Comparison of ENCODE assay signal across 8 cellular contexts in genomic region chr4:16225996-16226815, GRCh38. TPM values are rescaled to one million over a fixed set of nuclear protein-coding genes. Genes with fewer than 3 reads are reported as not detected.
DNase-seq lines count a peak whose midpoint lies in the region; ATAC-seq and TF ChIP-seq lines count a peak whose summit lies in the region.

A gene with protein sequence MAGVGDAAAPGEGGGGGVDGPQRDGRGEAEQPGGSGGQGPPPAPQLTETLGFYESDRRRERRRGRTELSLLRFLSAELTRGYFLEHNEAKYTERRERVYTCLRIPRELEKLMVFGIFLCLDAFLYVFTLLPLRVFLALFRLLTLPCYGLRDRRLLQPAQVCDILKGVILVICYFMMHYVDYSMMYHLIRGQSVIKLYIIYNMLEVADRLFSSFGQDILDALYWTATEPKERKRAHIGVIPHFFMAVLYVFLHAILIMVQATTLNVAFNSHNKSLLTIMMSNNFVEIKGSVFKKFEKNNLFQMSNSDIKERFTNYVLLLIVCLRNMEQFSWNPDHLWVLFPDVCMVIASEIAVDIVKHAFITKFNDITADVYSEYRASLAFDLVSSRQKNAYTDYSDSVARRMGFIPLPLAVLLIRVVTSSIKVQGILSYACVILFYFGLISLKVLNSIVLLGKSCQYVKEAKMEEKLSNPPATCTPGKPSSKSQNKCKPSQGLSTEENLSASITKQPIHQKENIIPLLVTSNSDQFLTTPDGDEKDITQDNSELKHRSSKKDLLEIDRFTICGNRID (minus strand): TSS chr4:16226471. CDS start chr4:16226457, 14 bp downstream.

- no peaks in the 10 kb centered on the region for H3K9me3 Mint-ChIP-seq in endothelial cell (ENCODE audit: unreplicated experiment)
- H3K9me3 Mint-ChIP-seq in mesothelial cell of epicardium: no peaks in the 10 kb centered on the region

- DNase-seq in AG08396 (ENCODE audit: low spot score) (peak; percentile 91), NCI-H774 (lab: John Stamatoyannopoulos, UW) (peak; percentile 52), endothelial cell (ENCODE audit: low spot score) (peak; percentile 83), mesothelial cell of epicardium (ENCODE audit: low spot score in 2 of 2, unreplicated experiment in 2 of 2) (peak; percentile 64 to 78)
- DNase-seq in activated CD8-positive, alpha-beta memory T cell treated with anti-CD3 and anti-CD28 coated beads, Interleukin-2, amount 50 U/mL, for 4 hours: peak; percentile 81
- DNase-seq in stimulated activated CD8-positive, alpha-beta memory T cell treated with anti-CD3 and anti-CD28 coated beads, Interleukin-2, amount 100 ng/mL, for 1 hour (ENCODE audit: low read depth in 2 of 2): peak; percentile 61 to 62

- peak; percentile 36 for ATAC-seq in GM18870 (IDR thresholded peaks at IDR 0.05; ENCODE audit: unreplicated experiment)
- ATAC-seq in HG03097 (IDR thresholded peaks at IDR 0.05; ENCODE audit: low FRiP score, unreplicated experiment): peak; percentile 67

- peaks cover 4% of the 10 kb centered on the region for H3K27me3 Mint-ChIP-seq in endothelial cell (ENCODE audit: unreplicated experiment)
- no peaks in the 10 kb centered on the region for H3K27me3 Mint-ChIP-seq in mesothelial cell of epicardium (ENCODE audit: low read depth)

- H3K36me3 Mint-ChIP-seq in endothelial cell (ENCODE audit: low read depth, unreplicated experiment): no peaks in the 10 kb centered on the region
- H3K36me3 Mint-ChIP-seq in mesothelial cell of epicardium: no peaks in the 10 kb centered on the region

- no peak for TF ChIP-seq CTCF in endothelial cell (IDR thresholded peaks at IDR 0.05; ENCODE audit: unreplicated experiment)
- no peak for TF ChIP-seq CTCF in mesothelial cell of epicardium (IDR thresholded peaks at IDR 0.05; ENCODE audit: unreplicated experiment)

- H3K27ac Mint-ChIP-seq in endothelial cell (ENCODE audit: unreplicated experiment) (peak within 1 kb of the TSS; percentile 87), mesothelial cell of epicardium (peak within 1 kb of the TSS; percentile 99)

- H3K4me1 Mint-ChIP-seq in endothelial cell (ENCODE audit: unreplicated experiment): peaks cover 33% of the 10 kb centered on the region
- H3K4me1 Mint-ChIP-seq in mesothelial cell of epicardium: peaks cover 40% of the 10 kb centered on the region

- peak within 1 kb of the TSS; percentile 95 for H3K4me3 Mint-ChIP-seq in endothelial cell (ENCODE audit: unreplicated experiment)
- H3K4me3 Mint-ChIP-seq in mesothelial cell of epicardium: peak within 1 kb of the TSS; percentile 97

RNA-seq across cellular contexts. Expression of the gene that starts here (rescaled TPM):
- total RNA-seq in endothelial cell (ENCODE audit: unreplicated experiment) (18.4 TPM), mesothelial cell of epicardium (38.7 to 42.6 TPM (median 41.2 TPM) in 3 replicates)

Comparison
In these comparisons a context has a peak if more than half of its experiments do, and no peak if none do; other contexts are left out.
1. Peak in every context shown above with its lines: DNase-seq and ATAC-seq.